16 cellular contexts compared by ENCODE assay signal in genomic region chr15:63202858-63203257, GRCh38. TPM values are rescaled to one million over a fixed set of nuclear protein-coding genes. Genes with fewer than 3 reads are reported as not detected.
DNase-seq lines count a peak whose midpoint lies in the region; ATAC-seq and TF ChIP-seq lines count a peak whose summit lies in the region.
"Had no signal": no experiment of that assay in that cellular context is flagged by ENCODE, and none has a peak within 500 bp of the region (broad histone marks: within the 10 kb centered on the region; RNA-seq: fewer than 3 reads in every experiment).

No MANE protein-coding gene starts in this region.

- peaks cover 57% of the 10 kb centered on the region for H3K36me3 Mint-ChIP-seq in activated CD4-positive, alpha-beta T cell treated with anti-CD3 and anti-CD28 coated beads for 36 hours (ENCODE audit: low read depth)
- H3K36me3 Mint-ChIP-seq in T-cell (peaks cover 30% of the 10 kb centered on the region), endothelial cell (ENCODE audit: low read depth, unreplicated experiment) (peaks cover 7% of the 10 kb centered on the region), osteocyte (ENCODE audit: unreplicated experiment) (peaks cover 7% of the 10 kb centered on the region)

- H3K27ac Mint-ChIP-seq in activated CD4-positive, alpha-beta T cell treated with anti-CD3 and anti-CD28 coated beads for 36 hours, result peak overlapping the region; percentile 58
- H3K27ac Mint-ChIP-seq in T-cell, result peak overlapping the region; percentile 37 to 62
- H3K27ac Mint-ChIP-seq in endothelial cell (ENCODE audit: unreplicated experiment), result peak overlapping the region; percentile 45
- peak overlapping the region; percentile 62 for H3K27ac Mint-ChIP-seq in osteocyte (ENCODE audit: unreplicated experiment)

- no peaks in the 10 kb centered on the region for H3K9me3 Mint-ChIP-seq in activated CD4-positive, alpha-beta T cell treated with anti-CD3 and anti-CD28 coated beads for 36 hours (ENCODE audit: low read depth)
- H3K9me3 Mint-ChIP-seq in T-cell (no peaks in the 10 kb centered on the region), endothelial cell (ENCODE audit: unreplicated experiment) (no peaks in the 10 kb centered on the region), osteocyte (ENCODE audit: unreplicated experiment) (no peaks in the 10 kb centered on the region)

- H3K27me3 Mint-ChIP-seq in activated CD4-positive, alpha-beta T cell treated with anti-CD3 and anti-CD28 coated beads for 36 hours, result no peaks in the 10 kb centered on the region
- H3K27me3 Mint-ChIP-seq in T-cell (no peaks in the 10 kb centered on the region), endothelial cell (ENCODE audit: unreplicated experiment) (peaks cover 2% of the 10 kb centered on the region), osteocyte (ENCODE audit: unreplicated experiment) (no peaks in the 10 kb centered on the region)

- DNase-seq in activated CD4-positive, alpha-beta T cell treated with anti-CD3 and anti-CD28 coated beads for 36 hours, result no peak
- DNase-seq in activated CD4-positive, alpha-beta T cell treated with anti-CD3 and anti-CD28 coated beads, Interleukin-2, amount 50 U/mL, for 1 hour, result no peak
- no peak for DNase-seq in T-cell
- DNase-seq in endothelial cell (ENCODE audit: low spot score), result no peak
- no peak for DNase-seq in osteocyte (ENCODE audit: extremely low spot score, unreplicated experiment)
- DNase-seq in activated effector memory CD4-positive, alpha-beta T cell treated with Interleukin-2 at 50 U/mL for 16 hours, result no peak
- DNase-seq in NCI-H2081 treated with DMSO at 0.1 percent for 48 hours (lab: John Stamatoyannopoulos, UW), result no peak
- DNase-seq: anterior cingulate cortex; NCI-H1694 treated with DMSO at 0.1 percent for 48 hours; NCI-H524 treated with DMSO at 0.1 percent for 48 hours; stimulated activated CD4-positive, alpha-beta T cell treated with anti-CD3 and anti-CD28 coated beads, Interleukin-1b, Interleukin-23, amount 100 ng/mL, for 48 hours; transverse colon had no signal

- no peak for ATAC-seq in activated CD4-positive, alpha-beta T cell treated with anti-CD3 and anti-CD28 coated beads for 36 hours
- ATAC-seq in T-cell (replicated peaks in 1 of 4) (no peak), GM18870 (IDR thresholded peaks at IDR 0.05; ENCODE audit: unreplicated experiment) (no peak)
- ATAC-seq: gastroesophageal sphincter, right cardiac atrium had no signal

- intact Hi-C loops in activated CD4-positive, alpha-beta T cell treated with anti-CD3 and anti-CD28 coated beads for 36 hours (cut with DNase I, micrococcal nuclease), result loop anchor here in 1 of 2 experiments (1.0 kb wide), 1 partner anchor 11 kb away; no protein-coding TSS in a partner anchor

- POLR2A ChIA-PET in activated CD4-positive, alpha-beta T cell treated with anti-CD3 and anti-CD28 coated beads for 36 hours (lab: Charles Lee), result interaction anchor here (1.0 to 2.1 kb wide), 2 partner anchors 9 to 10 kb away, joined by 3 to 8 read pairs; no protein-coding TSS in a partner anchor
- POLR2A ChIA-PET in T-cell (lab: Charles Lee), result interaction anchor here (0.5 to 3.0 kb wide), 6 partner anchors 8 to 301 kb away, joined by 3 to 42 read pairs (median 4); no protein-coding TSS in a partner anchor

- H3K4me1 Mint-ChIP-seq in activated CD4-positive, alpha-beta T cell treated with anti-CD3 and anti-CD28 coated beads for 36 hours, result peaks cover 95% of the 10 kb centered on the region
- H3K4me1 Mint-ChIP-seq in T-cell, result peaks cover 92 to 94% (median 93%) of the 10 kb centered on the region in 3 donors
- peaks cover 49% of the 10 kb centered on the region for H3K4me1 Mint-ChIP-seq in endothelial cell (ENCODE audit: unreplicated experiment)
- peaks cover 40% of the 10 kb centered on the region for H3K4me1 Mint-ChIP-seq in osteocyte (ENCODE audit: unreplicated experiment)

- no peak overlapping the region for H3K4me3 Mint-ChIP-seq in activated CD4-positive, alpha-beta T cell treated with anti-CD3 and anti-CD28 coated beads for 36 hours
- H3K4me3 Mint-ChIP-seq in T-cell, result peak overlapping the region in 1 of 3 donors; percentile 49
- H3K4me3 Mint-ChIP-seq in endothelial cell (ENCODE audit: unreplicated experiment), result no peak overlapping the region
- H3K4me3 Mint-ChIP-seq in osteocyte (ENCODE audit: unreplicated experiment), result no peak overlapping the region
- H3K4me3 Mint-ChIP-seq: neural crest cell had no signal

- CTCF ChIA-PET in activated CD4-positive, alpha-beta T cell treated with anti-CD3 and anti-CD28 coated beads for 36 hours (lab: Charles Lee), result interaction anchor here (1.5 to 2.7 kb wide), 3 partner anchors 9 to 11 kb away, joined by 9 to 18 read pairs (median 10); no protein-coding TSS in a partner anchor
- CTCF ChIA-PET in T-cell (lab: Charles Lee), result interaction anchor here (0.8 to 3.3 kb wide), 3 partner anchors 10 to 200 kb away, joined by 3 to 24 read pairs (median 5); no protein-coding TSS in a partner anchor

- TF ChIP-seq CTCF in endothelial cell (IDR thresholded peaks at IDR 0.05; ENCODE audit: unreplicated experiment) (no peak), osteocyte (IDR thresholded peaks at IDR 0.05) (no peak)

RNA-seq across cellular contexts. Expression of gene RAB8B, which starts 13.5 kb away (rescaled TPM):
- total RNA-seq in activated CD4-positive, alpha-beta T cell treated with anti-CD3 and anti-CD28 coated beads for 36 hours, result 100 to 1,000 TPM; 147 to 260 TPM
- total RNA-seq in T-cell (10 to 100 TPM; 52.2 to 66.7 (median 55.7) TPM), endothelial cell (ENCODE audit: unreplicated experiment) (92.9 TPM), osteocyte (27.9 and 29.8 TPM in 2 replicates)

RNA-seq across cellular contexts. Expression of gene RPS27L, which starts 45.6 kb away (rescaled TPM):
- 100 to 1,000 TPM; 117 to 143 TPM for total RNA-seq in activated CD4-positive, alpha-beta T cell treated with anti-CD3 and anti-CD28 coated beads for 36 hours
- total RNA-seq in T-cell, result 100 to 1,000 TPM in 3 of 5 donors, 10 to 100 TPM in 2; 48.3 to 123 (median 106) TPM
- total RNA-seq in endothelial cell (ENCODE audit: unreplicated experiment), result 149 TPM
- 200 and 202 TPM in 2 replicates for total RNA-seq in osteocyte
